21 cellular contexts compared by ENCODE assay signal in genomic region chr1:85857991-85858390, GRCh38.
"Had no signal": no experiment of that assay in that cellular context is flagged by ENCODE, and none has a peak within 500 bp of the region (broad histone marks: within the 10 kb centered on the region; RNA-seq: fewer than 3 reads in every experiment).

No MANE protein-coding gene starts in this region.

- H3K27me3 ChIP-seq: dorsolateral prefrontal cortex, esophagus muscularis mucosa, gastroesophageal sphincter, heart left ventricle, hepatocyte, left lung had no signal

- H3K9me3 ChIP-seq: esophagus muscularis mucosa, gastroesophageal sphincter, heart left ventricle, left lung, lower lobe of right lung, mucosa of descending colon had no signal

- H3K27ac ChIP-seq: coronary artery, dorsolateral prefrontal cortex, esophagus muscularis mucosa, foreskin keratinocyte, gastroesophageal sphincter, heart left ventricle, hepatocyte, left lung, lower lobe of right lung had no signal

- H2AFZ ChIP-seq: hepatocyte had no signal

- H3K4me1 ChIP-seq: esophagus muscularis mucosa, foreskin keratinocyte, gastroesophageal sphincter, heart left ventricle, left lung, lower lobe of right lung had no signal

- H3K4me2 ChIP-seq: hepatocyte had no signal

- H3K4me3 ChIP-seq: coronary artery, dorsolateral prefrontal cortex, esophagus muscularis mucosa, gastroesophageal sphincter, heart left ventricle, hepatocyte, left lung, lower lobe of right lung, mucosa of descending colon had no signal

- H3K36me3 ChIP-seq: esophagus muscularis mucosa, gastroesophageal sphincter, heart left ventricle, left lung, lower lobe of right lung had no signal

- H3K79me2 ChIP-seq: hepatocyte had no signal

- DNase-seq: dermis blood vessel endothelial cell; dorsolateral prefrontal cortex; effector CD4-positive, alpha-beta T cell; effector memory CD4-positive, alpha-beta T cell; foreskin keratinocyte; heart left ventricle; hypothalamus; immature natural killer cell; islet precursor cell; kidney; left cardiac atrium; left ventricle myocardium superior; lower lobe of right lung; mesenchymal stem cell; mucosa of descending colon; naive B cell had no signal
